ENCODE assay signal across 8 cellular contexts in the genomic region with DNA sequence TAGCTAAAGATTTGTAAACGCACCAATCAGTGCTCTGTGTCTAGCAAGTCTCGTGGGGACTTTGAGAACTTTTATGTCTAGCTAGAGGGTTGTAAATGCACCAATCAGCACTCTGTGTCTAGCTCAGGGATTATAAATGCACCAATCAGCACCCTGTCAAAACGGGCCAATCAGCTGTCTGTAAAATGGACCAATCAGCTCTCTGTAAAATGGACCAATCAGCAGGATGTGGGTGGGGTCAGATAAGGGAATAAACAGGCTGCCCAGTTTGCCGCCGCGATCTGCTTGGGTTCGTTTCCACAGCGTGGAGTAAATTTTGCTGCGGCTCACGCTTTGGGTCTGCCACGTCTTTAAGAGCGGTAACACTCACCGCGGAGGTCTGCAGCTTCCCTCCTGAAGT.
DNase-seq lines count a peak whose midpoint lies in the region; TF ChIP-seq lines count a peak whose summit lies in the region.
"Not testable (repeated sequence)": the region's sequence is repeated elsewhere in the genome, so short reads cannot be mapped to it uniquely, and the experiment has no call there.

No MANE protein-coding gene starts in this region.

- peak overlapping the region; percentile 75 for H3K27ac Mint-ChIP-seq in glutamatergic neuron (ENCODE audit: unreplicated experiment)
- H3K27ac Mint-ChIP-seq in progenitor cell of endocrine pancreas = peak overlapping the region; percentile 33

- H4K91ac ChIP-seq in mesenchymal stem cell (ENCODE audit: low read length) = peak overlapping the region; percentile 83

- peak overlapping the region; percentile 92 for H4K8ac ChIP-seq in mesenchymal stem cell (ENCODE audit: low read length)

- not testable (repeated sequence) for H2AFZ ChIP-seq in mesenchymal stem cell (ENCODE audit: low read depth, low read length)

- not testable (repeated sequence) for H3K36me3 ChIP-seq in A673 (ENCODE audit: insufficient read depth, low read length, poor library complexity, severe bottlenecking); SK-N-MC (ENCODE audit: insufficient read depth, low read length)
- peaks cover 24% of the 10 kb centered on the region for H3K36me3 ChIP-seq in left ventricle myocardium inferior
- H3K36me3 ChIP-seq in mesenchymal stem cell (ENCODE audit: control insufficient read depth in 1 of 2, insufficient read depth in 2 of 2, low read depth in 1 of 2, low read length in 2 of 2) = peaks cover 15% of the 10 kb centered on the region in 2 experiments
- H3K36me3 ChIP-seq in tibial nerve = peaks cover 0 to 12% (median 0%) of the 10 kb centered on the region in 3 donors

- not testable (repeated sequence) for H2AK5ac ChIP-seq in mesenchymal stem cell (ENCODE audit: low read length, severe bottlenecking)

- not testable (repeated sequence) for BruUV-seq in A673 (replicated peaks; lab: Mats Ljungman, UMichigan)

- CTCF ChIA-PET in A673 (lab: Charles Lee) = not testable (repeated sequence)

- H3K27ac ChIP-seq in A673 (ENCODE audit: low read depth, low read length, poor library complexity, severe bottlenecking) (peak overlapping the region; percentile 61), SK-N-MC (peak overlapping the region; percentile 95), cingulate gyrus (ENCODE audit: low read depth, low read length) (peak overlapping the region; percentile 15), left ventricle myocardium inferior (replicated peaks) (peak overlapping the region; percentile 76), tibial nerve (peak overlapping the region in 3 of 4 donors; percentile 19 to 82 (median 21))
- H3K27ac ChIP-seq in mesenchymal stem cell (ENCODE audit: low read length, poor library complexity, severe bottlenecking) = not testable (repeated sequence)

- peak overlapping the region; percentile 75 to 91 for H3K18ac ChIP-seq in mesenchymal stem cell (ENCODE audit: low read depth in 1 of 2, low read length in 2 of 2)

- not testable (repeated sequence) for TF ChIP-seq POLR2A in tibial nerve (IDR thresholded peaks at IDR 0.05)

- not testable (repeated sequence) for H3K4me3 Mint-ChIP-seq in glutamatergic neuron (ENCODE audit: unreplicated experiment); progenitor cell of endocrine pancreas (ENCODE audit: low read depth)

- H3K4me3 ChIP-seq in A673 (ENCODE audit: low read depth, low read length, poor library complexity, severe bottlenecking); SK-N-MC; left ventricle myocardium inferior; mesenchymal stem cell (ENCODE audit: insufficient read depth in 1 of 2, low read depth in 1 of 2, low read length in 2 of 2); tibial nerve: not testable (repeated sequence)

- not testable (repeated sequence) for H3K27me3 ChIP-seq in A673 (replicated peaks; ENCODE audit: insufficient read depth, low read depth, low read length, poor library complexity); left ventricle myocardium inferior (ENCODE audit: low read depth); mesenchymal stem cell (ENCODE audit: control insufficient read depth in 1 of 2, insufficient read depth in 1 of 2, low read length in 2 of 2); tibial nerve

- TF ChIP-seq EP300 in tibial nerve (IDR thresholded peaks at IDR 0.05) = not testable (repeated sequence)

- not testable (repeated sequence) for TF ChIP-seq CTCF in A673 (conservative IDR thresholded peaks at IDR 0.05; ENCODE audit: low read depth, low read length); glutamatergic neuron (IDR thresholded peaks at IDR 0.05; ENCODE audit: partially characterized antibody, unreplicated experiment); left ventricle myocardium inferior (IDR thresholded peaks at IDR 0.05; ENCODE audit: borderline replicate concordance); progenitor cell of endocrine pancreas (IDR thresholded peaks at IDR 0.05; ENCODE audit: unreplicated experiment); tibial nerve (IDR thresholded peaks at IDR 0.05)

- H3K4me2 ChIP-seq in mesenchymal stem cell (ENCODE audit: low read length, poor library complexity, severe bottlenecking) = not testable (repeated sequence)

- WGBS in mesenchymal stem cell = 91% methylated on average over 14 of the region's 14 CpGs
- 96 to 98% methylated on average over 14 of the region's 14 CpGs for WGBS in tibial nerve, 2 donors

- peaks cover 38% of the 10 kb centered on the region for H3K4me1 ChIP-seq in A673 (ENCODE audit: insufficient read depth, low read length, poor library complexity, severe bottlenecking)
- peaks cover 68% of the 10 kb centered on the region for H3K4me1 ChIP-seq in left ventricle myocardium inferior
- not testable (repeated sequence) for H3K4me1 ChIP-seq in mesenchymal stem cell (ENCODE audit: control insufficient read depth, insufficient read depth, low read depth, low read length)
- peaks cover 0 to 24% (median 4%) of the 10 kb centered on the region in 4 donors for H3K4me1 ChIP-seq in tibial nerve

- H3K79me1 ChIP-seq in mesenchymal stem cell (replicated peaks; ENCODE audit: low read length, poor library complexity, severe bottlenecking) = peaks cover 19% of the 10 kb centered on the region

- POLR2A ChIA-PET in A673 (lab: Charles Lee; ENCODE audit: low non-redundant PET) = interaction anchor here (0.6 kb wide), 2 partner anchors 14 to 194 kb away, joined by 4 to 5 read pairs; no protein-coding TSS in a partner anchor

- intact Hi-C loops in A673 (cut with micrococcal nuclease; ENCODE audit: unreplicated experiment); left ventricle myocardium inferior (cut with micrococcal nuclease): not testable (repeated sequence)

- H3K9me3 Mint-ChIP-seq in glutamatergic neuron (ENCODE audit: unreplicated experiment); progenitor cell of endocrine pancreas (ENCODE audit: low read depth): not testable (repeated sequence)

- H3K9ac ChIP-seq in SK-N-MC (ENCODE audit: insufficient read length); mesenchymal stem cell (ENCODE audit: low read length): not testable (repeated sequence)

- H2BK15ac ChIP-seq in mesenchymal stem cell (ENCODE audit: low read depth, poor library complexity, severe bottlenecking) = peak overlapping the region; percentile 90

- not testable (repeated sequence) for H3K9me3 ChIP-seq in A673 (ENCODE audit: low read depth, low read length, poor library complexity, severe bottlenecking); SK-N-MC (ENCODE audit: low read depth, low read length); mesenchymal stem cell (ENCODE audit: control insufficient read depth, low read length); tibial nerve
- peaks cover 11% of the 10 kb centered on the region for H3K9me3 ChIP-seq in left ventricle myocardium inferior (replicated peaks)

- peaks cover 16% of the 10 kb centered on the region for H3K36me3 Mint-ChIP-seq in glutamatergic neuron (ENCODE audit: unreplicated experiment)
- H3K36me3 Mint-ChIP-seq in progenitor cell of endocrine pancreas (ENCODE audit: insufficient read depth) = peaks cover 34% of the 10 kb centered on the region

- H3K4me1 Mint-ChIP-seq in glutamatergic neuron (ENCODE audit: low read depth, unreplicated experiment) = peaks cover 12% of the 10 kb centered on the region
- not testable (repeated sequence) for H3K4me1 Mint-ChIP-seq in progenitor cell of endocrine pancreas (ENCODE audit: low read depth)

- H3K4ac ChIP-seq in mesenchymal stem cell (ENCODE audit: low read depth in 1 of 2, low read length in 2 of 2) = peak overlapping the region; percentile 6 to 64

- not testable (repeated sequence) for H2BK120ac ChIP-seq in mesenchymal stem cell (ENCODE audit: low read depth, low read length)

- H3K23ac ChIP-seq in mesenchymal stem cell (ENCODE audit: low read length in 2 of 2) = not testable (repeated sequence)

- H3K14ac ChIP-seq in mesenchymal stem cell (ENCODE audit: low read length in 2 of 2) = peak overlapping the region in 1 of 2 experiments; percentile 36

- not testable (repeated sequence) for H2BK5ac ChIP-seq in mesenchymal stem cell (ENCODE audit: low read depth, low read length, poor library complexity, severe bottlenecking)

- H3K27me3 Mint-ChIP-seq in glutamatergic neuron (ENCODE audit: unreplicated experiment); progenitor cell of endocrine pancreas: not testable (repeated sequence)

- not testable (repeated sequence) for DNase-seq in A673 (ENCODE audit: low spot score); SK-N-MC (ENCODE audit: low read depth, low spot score); glutamatergic neuron; left ventricle myocardium inferior; mesenchymal stem cell; progenitor cell of endocrine pancreas (ENCODE audit: low spot score, unreplicated experiment); tibial nerve (ENCODE audit: low spot score in 2 of 2)

- peak overlapping the region; percentile 8 to 98 for H2BK12ac ChIP-seq in mesenchymal stem cell (ENCODE audit: low read length in 2 of 2)
